27 cellular contexts compared by ENCODE assay signal in the genomic region with DNA sequence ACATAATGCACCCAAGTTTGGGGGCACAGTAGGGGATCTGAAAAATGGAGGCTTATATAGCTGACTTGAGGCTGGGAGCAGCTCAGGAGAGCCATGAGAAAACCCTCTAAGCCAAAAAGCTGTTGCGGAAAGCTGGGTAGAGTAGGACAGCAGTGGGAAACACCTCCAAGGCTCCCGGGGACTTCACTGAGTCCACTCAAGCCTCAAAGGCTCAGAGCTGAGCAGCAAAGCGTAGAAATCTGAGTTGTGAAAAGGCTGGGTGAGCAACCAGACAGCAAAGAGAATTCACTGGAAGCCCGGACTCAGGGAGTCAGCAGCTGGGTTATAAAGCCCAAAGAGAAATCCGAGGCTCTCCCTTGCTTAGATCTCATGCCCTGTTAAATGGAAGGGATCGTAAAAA.
"Had no signal": no experiment of that assay in that cellular context is flagged by ENCODE, and none has a peak within 500 bp of the region (broad histone marks: within the 10 kb centered on the region; RNA-seq: fewer than 3 reads in every experiment).

No MANE protein-coding gene starts in this region.

- H3K27ac ChIP-seq: stomach, suprapubic skin, testis, thoracic aorta, tibial artery, tibial nerve, transverse colon, upper lobe of left lung, upper lobe of right lung, uterus, vagina had no signal

- H3K36me3 Mint-ChIP-seq: stimulated activated effector memory CD8-positive, alpha-beta T cell treated with anti-CD3 and anti-CD28 coated beads, Interleukin-12 subunit alpha, Interleukin-12 subunit beta, amount 100 ng/mL, for 72 hours; stimulated activated memory B cell treated with anti-CD40 and anti-IgM and Interleukin-4, amounts not matched to agents 10 μg/mL and 1 μg/mL and 100 μg/mL, for 72 hours; stimulated activated naive B cell treated with anti-CD40 and anti-IgM and Interleukin-4, amounts not matched to agents 10 μg/mL and 1 μg/mL and 100 μg/mL, for 72 hours; type B pancreatic cell had no signal

- H3K9me3 ChIP-seq: stomach, suprapubic skin, testis, thoracic aorta, tibial artery, tibial nerve, transverse colon, upper lobe of left lung, upper lobe of right lung, uterus, vagina had no signal

- H3K9me3 Mint-ChIP-seq: stimulated activated naive B cell treated with anti-CD40 and anti-IgM and Interleukin-4, amounts not matched to agents 10 μg/mL and 1 μg/mL and 100 μg/mL, for 72 hours; stimulated activated naive CD8-positive, alpha-beta T cell treated with anti-CD3 and anti-CD28 coated beads, Interleukin-15, amount 100 ng/mL, for 72 hours; stimulated activated naive CD8-positive, alpha-beta T cell treated with anti-CD3 and anti-CD28 coated beads, Interleukin-15, Interleukin-2, amounts not matched to agents 100 ng/mL and 50 ng/mL, for 24 hours; type B pancreatic cell had no signal

- H3K4me1 ChIP-seq: stomach, suprapubic skin, testis, tibial nerve, transverse colon, upper lobe of left lung, upper lobe of right lung, uterus, vagina had no signal

- H3K27me3 ChIP-seq: stomach, testis, tibial artery, tibial nerve, transverse colon, upper lobe of left lung, upper lobe of right lung, uterus, vagina had no signal

- H3K27me3 Mint-ChIP-seq: stimulated activated memory B cell treated with anti-CD40 and anti-IgM and Interleukin-4, amounts not matched to agents 10 μg/mL and 1 μg/mL and 100 μg/mL, for 72 hours; stimulated activated naive B cell treated with anti-CD40 and anti-IgM and Interleukin-4, amounts not matched to agents 10 μg/mL and 1 μg/mL and 100 μg/mL, for 72 hours; stimulated activated naive CD8-positive, alpha-beta T cell treated with anti-CD3 and anti-CD28 coated beads, Interleukin-15, Interleukin-2, amounts not matched to agents 100 ng/mL and 50 ng/mL, for 24 hours; type B pancreatic cell had no signal

- ATAC-seq: stimulated activated effector memory CD8-positive, alpha-beta T cell treated with anti-CD3 and anti-CD28 coated beads, Interleukin-12 subunit alpha, Interleukin-12 subunit beta, amount 100 ng/mL, for 72 hours; stimulated activated memory B cell treated with anti-CD40 and anti-IgM and Interleukin-4, amounts not matched to agents 10 μg/mL and 1 μg/mL and 100 μg/mL, for 72 hours; stimulated activated naive B cell treated with anti-CD40 and anti-IgM and Interleukin-4, amounts not matched to agents 10 μg/mL and 1 μg/mL and 100 μg/mL, for 72 hours; stimulated activated naive CD8-positive, alpha-beta T cell treated with anti-CD3 and anti-CD28 coated beads, Interleukin-15, amount 100 ng/mL, for 72 hours; stimulated activated naive CD8-positive, alpha-beta T cell treated with anti-CD3 and anti-CD28 coated beads, Interleukin-15, Interleukin-2, amounts not matched to agents 100 U/mL and 50 U/mL, for 24 hours; upper lobe of right lung had no signal

- H3K4me1 Mint-ChIP-seq: stimulated activated effector memory CD8-positive, alpha-beta T cell treated with anti-CD3 and anti-CD28 coated beads, Interleukin-12 subunit alpha, Interleukin-12 subunit beta, amount 100 ng/mL, for 72 hours; stimulated activated memory B cell treated with anti-CD40 and anti-IgM and Interleukin-4, amounts not matched to agents 10 μg/mL and 1 μg/mL and 100 μg/mL, for 72 hours; stimulated activated naive B cell treated with anti-CD40 and anti-IgM and Interleukin-4, amounts not matched to agents 10 μg/mL and 1 μg/mL and 100 μg/mL, for 72 hours; stimulated activated naive CD8-positive, alpha-beta T cell treated with anti-CD3 and anti-CD28 coated beads, Interleukin-15, amount 100 ng/mL, for 72 hours had no signal

- H3K4me3 Mint-ChIP-seq: stimulated activated effector memory CD8-positive, alpha-beta T cell treated with anti-CD3 and anti-CD28 coated beads, Interleukin-12 subunit alpha, Interleukin-12 subunit beta, amount 100 ng/mL, for 72 hours; stimulated activated memory B cell treated with anti-CD40 and anti-IgM and Interleukin-4, amounts not matched to agents 10 μg/mL and 1 μg/mL and 100 μg/mL, for 72 hours; stimulated activated naive B cell treated with anti-CD40 and anti-IgM and Interleukin-4, amounts not matched to agents 10 μg/mL and 1 μg/mL and 100 μg/mL, for 72 hours; stimulated activated naive CD8-positive, alpha-beta T cell treated with anti-CD3 and anti-CD28 coated beads, Interleukin-15, amount 100 ng/mL, for 72 hours; stimulated activated naive CD8-positive, alpha-beta T cell treated with anti-CD3 and anti-CD28 coated beads, Interleukin-15, Interleukin-2, amounts not matched to agents 100 ng/mL and 50 ng/mL, for 24 hours; type B pancreatic cell had no signal

- H3K36me3 ChIP-seq: stomach, suprapubic skin, thoracic aorta, tibial artery, tibial nerve, transverse colon, upper lobe of left lung, upper lobe of right lung, uterus, vagina had no signal

- H3K4me3 ChIP-seq: stomach, suprapubic skin, testis, thoracic aorta, tibial artery, tibial nerve, transverse colon, upper lobe of left lung, upper lobe of right lung, uterus, vagina had no signal

- H3K27ac Mint-ChIP-seq: stimulated activated effector memory CD8-positive, alpha-beta T cell treated with anti-CD3 and anti-CD28 coated beads, Interleukin-12 subunit alpha, Interleukin-12 subunit beta, amount 100 ng/mL, for 72 hours; stimulated activated memory B cell treated with anti-CD40 and anti-IgM and Interleukin-4, amounts not matched to agents 10 μg/mL and 1 μg/mL and 100 μg/mL, for 72 hours; stimulated activated naive B cell treated with anti-CD40 and anti-IgM and Interleukin-4, amounts not matched to agents 10 μg/mL and 1 μg/mL and 100 μg/mL, for 72 hours; stimulated activated naive CD8-positive, alpha-beta T cell treated with anti-CD3 and anti-CD28 coated beads, Interleukin-15, amount 100 ng/mL, for 72 hours; stimulated activated naive CD8-positive, alpha-beta T cell treated with anti-CD3 and anti-CD28 coated beads, Interleukin-15, Interleukin-2, amounts not matched to agents 100 ng/mL and 50 ng/mL, for 24 hours; type B pancreatic cell had no signal

- DNase-seq: stimulated activated CD4-positive, alpha-beta T cell treated with anti-CD3 and anti-CD28 coated beads, Interleukin-2, amount 100 ng/mL, for 24 hours; stimulated activated CD4-positive, alpha-beta T cell treated with anti-CD3 and anti-CD28 coated beads, Interleukin-2, amount 100 ng/mL, for 48 hours; stimulated activated CD4-positive, alpha-beta T cell treated with anti-CD3 and anti-CD28 coated beads, Interleukin-4, amount 100 ng/mL, for 1 hour; stimulated activated CD4-positive, alpha-beta T cell treated with anti-CD3 and anti-CD28 coated beads, Interleukin-4, amount 100 ng/mL, for 24 hours; stimulated activated CD4-positive, alpha-beta T cell treated with anti-CD3 and anti-CD28 coated beads, Interleukin-4, amount 100 ng/mL, for 4 hours; stimulated activated CD8-positive, alpha-beta memory T cell treated with anti-CD3 and anti-CD28 coated beads, Interleukin-4, amount 100 ng/mL, for 48 hours; stimulated activated naive B cell treated with anti-CD40 and anti-IgM and Interleukin-4, amounts not matched to agents 10 μg/mL and 1 μg/mL and 100 μg/mL, for 72 hours; stimulated activated naive CD4-positive, alpha-beta T cell; stimulated activated naive CD8-positive, alpha-beta T cell treated with anti-CD3 and anti-CD28 coated beads, Interleukin-15, amount 100 ng/mL, for 72 hours; stimulated activated naive CD8-positive, alpha-beta T cell treated with anti-CD3 and anti-CD28 coated beads, Interleukin-15, Interleukin-2, amounts not matched to agents 100 U/mL and 50 U/mL, for 24 hours; stomach; substantia nigra; testis; tibial artery; transverse colon; trophoblast cell; upper lobe of left lung; upper lobe of right lung; uterus had no signal
